Comparison of ENCODE assay signal across 7 cellular contexts in genomic region chr15:56365075-56365711, GRCh38. TPM values are rescaled to one million over a fixed set of nuclear protein-coding genes. Genes with fewer than 3 reads are reported as not detected.
A peak's percentile ranks its signal among the peaks of the same experiment; 100 is the strongest.
DNase-seq lines count a peak whose midpoint lies in the region; ATAC-seq, FAIRE-seq and TF ChIP-seq lines count a peak whose summit lies in the region.

TSS of gene TEX9 (plus strand) at chr15:56365426. CDS start at chr15:56365451, 25 bp downstream.

- no peaks in the 10 kb centered on the region for H3K36me3 ChIP-seq in K562 (ENCODE audit: control insufficient read depth, insufficient read depth, low read length)
- no peaks in the 10 kb centered on the region for H3K36me3 ChIP-seq in iPS DF 6.9 (ENCODE audit: control insufficient read depth, insufficient read depth, low read length)
- no peaks in the 10 kb centered on the region for H3K36me3 ChIP-seq in gastrocnemius medialis

- POLR2A ChIA-PET in K562 (lab: Yijun Ruan, JAX), result interaction anchor here (0.6 kb wide), 1 partner anchor 478 kb away, joined by 3 read pairs; no protein-coding TSS in a partner anchor

- TF ChIP-seq POLR2A in K562 (conservative IDR thresholded peaks at IDR 0.05), result peak; percentile 79
- no peak for TF ChIP-seq POLR2A in gastrocnemius medialis (IDR thresholded peaks at IDR 0.05)

- peak; percentile 55 for DNase-seq in NCI-H1436 treated with DMSO at 0.1 percent for 48 hours (lab: John Stamatoyannopoulos, UW)
- peak; percentile 4 for DNase-seq in T-helper 22 cell (ENCODE audit: low read depth)
- peak; percentile 84 to 90 (median 88) for DNase-seq in K562 (ENCODE audit: extremely low read depth in 1 of 4, low spot score in 3 of 4)
- DNase-seq in iPS DF 6.9 (ENCODE audit: low read depth, low spot score), result peak; percentile 75
- DNase-seq in gastrocnemius medialis, result peak; percentile 49 to 71

- ATAC-seq in GM18502 (IDR thresholded peaks at IDR 0.05; ENCODE audit: poor library complexity, unreplicated experiment), result peak; percentile 91
- peak; percentile 81 for ATAC-seq in HG02870 (IDR thresholded peaks at IDR 0.05; ENCODE audit: unreplicated experiment)
- peak; percentile 100 for ATAC-seq in K562
- ATAC-seq in gastrocnemius medialis, result peak; percentile 91 to 97

- H3K27ac ChIP-seq in K562 (ENCODE audit: extremely low read depth, low read depth, low read length), result no peak within 1 kb of the TSS
- H3K27ac ChIP-seq in iPS DF 6.9 (ENCODE audit: low read length), result no peak within 1 kb of the TSS
- peak within 1 kb of the TSS in 1 of 4 donors; percentile 25 for H3K27ac ChIP-seq in gastrocnemius medialis

- H3K9ac ChIP-seq in K562 (ENCODE audit: insufficient read depth in 1 of 2, low read depth in 2 of 2, low read length in 2 of 2), result peak within 1 kb of the TSS; percentile 55 to 88

- under 1% methylated on average over 39 of the region's 45 CpGs for WGBS in K562 (ENCODE audit: insufficient coverage, low coverage, missing lambda C conversion rate)
- no CpG with 5 or more reads among the region's 45 CpGs for WGBS in iPS DF 6.9 (ENCODE audit: insufficient coverage, insufficient read length)

- CTCF ChIA-PET in K562 (lab: Yijun Ruan, JAX; ENCODE audit: low intra/inter-chr PET ratio), result no interaction called here

- peak within 1 kb of the TSS; percentile 85 for H3K4me2 ChIP-seq in K562 (ENCODE audit: insufficient read depth, low read length)

- peak; percentile 91 for FAIRE-seq in K562 (lab: Jason Lieb, UNC)

- TF ChIP-seq EP300 in K562 (IDR thresholded peaks at IDR 0.05; ENCODE audit: low read length), result no peak

- peak within 1 kb of the TSS; percentile 49 for H3K4me3 ChIP-seq in K562
- H3K4me3 ChIP-seq in iPS DF 6.9 (ENCODE audit: low read length), result peak within 1 kb of the TSS; percentile 93
- peak within 1 kb of the TSS; percentile 58 to 77 (median 63) for H3K4me3 ChIP-seq in gastrocnemius medialis

- no peaks in the 10 kb centered on the region for H3K27me3 ChIP-seq in K562 (ENCODE audit: control insufficient read depth in 2 of 2, insufficient read depth in 2 of 2, low read length in 2 of 2)
- H3K27me3 ChIP-seq in iPS DF 6.9 (ENCODE audit: control insufficient read depth, insufficient read depth, low read length), result no peaks in the 10 kb centered on the region
- no peaks in the 10 kb centered on the region for H3K27me3 ChIP-seq in gastrocnemius medialis

- 0 out of 6 replicates have a peak, but pooled peaks of 1 of the 3 experiments have one; percentile 3 for TF ChIP-seq CTCF in K562 (IDR thresholded peaks at IDR 0.05 in 2 of 3, conservative IDR thresholded peaks at IDR 0.05 in 1 of 3; ENCODE audit: insufficient read depth in 2 of 3, low read depth in 1 of 3, low read length in 3 of 3)
- no peak for TF ChIP-seq CTCF in gastrocnemius medialis (IDR thresholded peaks at IDR 0.05 in 4 of 5, conservative IDR thresholded peaks at IDR 0.05 in 1 of 5)

- peak within 1 kb of the TSS; percentile 93 for H2AFZ ChIP-seq in K562 (ENCODE audit: low read depth, low read length)

- H3K9me3 ChIP-seq in K562 (replicated peaks; ENCODE audit: control insufficient read depth, insufficient read depth, low read depth, low read length), result no peaks in the 10 kb centered on the region
- no peaks in the 10 kb centered on the region for H3K9me3 ChIP-seq in iPS DF 6.9 (ENCODE audit: control insufficient read depth, insufficient read depth, low read length)
- no peaks in the 10 kb centered on the region for H3K9me3 ChIP-seq in gastrocnemius medialis

- H4K20me1 ChIP-seq in K562 (replicated peaks; ENCODE audit: control insufficient read depth, insufficient read depth, low read length), result no peaks in the 10 kb centered on the region

- no TSS peak for BruUV-seq in K562 (replicated peaks; lab: Mats Ljungman, UMichigan)

- intact Hi-C loops in K562 (cut with micrococcal nuclease) (no loop called here), gastrocnemius medialis (cut with DNase I; ENCODE audit: low total_unique reads) (loop anchor here (10.0 kb wide), 1 partner anchor 120 kb away; the partner anchor contains the start of gene RFX7)

- TF ChIP-seq RAD21 in K562 (CRISPR knock-in tag; conservative IDR thresholded peaks at IDR 0.05 in 1 of 2, IDR thresholded peaks at IDR 0.05 in 1 of 2), result 0 out of 4 replicates have a peak, but pooled peaks of 1 of the 2 experiments have one; percentile 15

- H3K9me1 ChIP-seq in K562 (ENCODE audit: control insufficient read depth, insufficient read depth, low read length), result no peaks in the 10 kb centered on the region

- in situ Hi-C loops in K562 (cut with MboI) (no loop called here), gastrocnemius medialis (cut with MboI; ENCODE audit: low sequenced_read_pairs in 4 of 4) (no loop called here)

- no peaks in the 10 kb centered on the region for H3K79me2 ChIP-seq in K562 (ENCODE audit: control insufficient read depth, insufficient read depth, low read length)

- H3K4me1 ChIP-seq in K562 (replicated peaks in 1 of 2; ENCODE audit: control insufficient read depth in 2 of 2, insufficient read depth in 2 of 2, low read length in 2 of 2) (peaks cover 4% of the 10 kb centered on the region in 2 experiments; a peak in 2 of 5 replicates), iPS DF 6.9 (ENCODE audit: control insufficient read depth, insufficient read depth, low read length) (no peaks in the 10 kb centered on the region), gastrocnemius medialis (no peaks in the 10 kb centered on the region)

TF ChIP-seq in K562, 482 proteins besides CTCF, POLR2A, EP300 and RAD21 (continues in another document):
- TF ChIP-seq ZNF398 (CRISPR knock-in tag; IDR thresholded peaks at IDR 0.05) (no peak), PURB (CRISPR knock-in tag; IDR thresholded peaks at IDR 0.05; ENCODE audit: low read depth) (no peak), ARHGAP35 (IDR thresholded peaks at IDR 0.05; ENCODE audit: partially characterized antibody) (peak; percentile 40), HBP1 (CRISPR knock-in tag; IDR thresholded peaks at IDR 0.05) (no peak), YBX1 (IDR thresholded peaks at IDR 0.05) (no peak), E4F1 (CRISPR knock-in tag; IDR thresholded peaks at IDR 0.05; ENCODE audit: borderline replicate concordance) (no peak)

RNA-seq across cellular contexts. Expression of gene TEX9, which starts in this region (rescaled TPM):
- 1.4 and 4.5 TPM in 2 replicates for total RNA-seq in K562 (2011; cell fraction: chromatin; rRNA removed; ENCODE audit: low replicate concordance)
- total RNA-seq in K562 (2011; cell fraction: nucleolus; rRNA removed), result 0.66 and 0.83 TPM in 2 replicates
- 1.2 and 2.0 TPM in 2 replicates for total RNA-seq in K562 (2011; cell fraction: nucleoplasm; rRNA removed)
- 0.82 and 2.3 TPM in 2 replicates for total RNA-seq in K562 (2014; rRNA removed)
- 2.8 and 3.3 TPM in 2 replicates for total RNA-seq in K562 (2014; rRNA removed; fragmentation: Illumina TruSeq; extraction: Trizol)
- 2.7 and 3.6 TPM in 2 replicates for total RNA-seq in K562 (2015; rRNA removed; fragmentation: Illumina TruSeq; extraction: Trizol)
- 2.1 and 2.7 TPM in 2 replicates for total RNA-seq in K562 (2021)
- 0.93 and 1.1 TPM in 2 replicates for polyA plus RNA-seq in K562 (2011; rRNA removed)
- 0.30 and 0.37 TPM in 2 replicates for polyA plus RNA-seq in K562 (2011; cell fraction: cytosol; rRNA removed)
- 0.81 and 1.5 TPM in 2 replicates for polyA plus RNA-seq in K562 (2011; cell fraction: nucleus; rRNA removed)
- polyA plus RNA-seq in K562 (2012), result 2.3 and 5.4 TPM in 2 replicates
- polyA plus RNA-seq in K562 (2014; fragmentation: Illumina TruSeq; extraction: Trizol), result 2.5 and 3.4 TPM in 2 replicates
- 1 to 10 TPM; 2.1 to 2.4 TPM for polyA plus RNA-seq in K562 (2014; fragmentation: Nextera tagmentation; extraction: Ambion mirVana)
- polyA plus RNA-seq in K562 (2014; rRNA removed), result 1.9 and 2.4 TPM in 2 replicates
- polyA minus RNA-seq in K562 (2011; rRNA and poly(A)+ RNA removed), result 2.1 and 2.3 TPM in 2 replicates
- polyA minus RNA-seq in K562 (2011; cell fraction: cytosol; rRNA and poly(A)+ RNA removed), result 1.1 TPM in 1 of 2 replicates, not detected in the other
- polyA minus RNA-seq in K562 (2011; cell fraction: nucleus; rRNA and poly(A)+ RNA removed), result 2.8 and 4.3 TPM in 2 replicates
- total RNA-seq in gastrocnemius medialis, result under 1 TPM in 1 of 4 donors, not detected in 3; 0.44 TPM

Comparison
In these comparisons a context has a peak if more than half of its experiments do, and no peak if none do; other contexts are left out.
1. Peak in DNase-seq, ATAC-seq and H3K4me3 ChIP-seq in gastrocnemius medialis; RNA of the gene not detected or under 1 TPM.
2. DNase-seq: peak in every context shown above with its lines; median percentile 88 in K562; 75 in iPS DF 6.9; 60 in gastrocnemius medialis; 55 in NCI-H1436 treated with DMSO at 0.1 percent for 48 hours; 4 in T-helper 22 cell.